Comparison of ENCODE assay signal across 9 cellular contexts in the genomic region with DNA sequence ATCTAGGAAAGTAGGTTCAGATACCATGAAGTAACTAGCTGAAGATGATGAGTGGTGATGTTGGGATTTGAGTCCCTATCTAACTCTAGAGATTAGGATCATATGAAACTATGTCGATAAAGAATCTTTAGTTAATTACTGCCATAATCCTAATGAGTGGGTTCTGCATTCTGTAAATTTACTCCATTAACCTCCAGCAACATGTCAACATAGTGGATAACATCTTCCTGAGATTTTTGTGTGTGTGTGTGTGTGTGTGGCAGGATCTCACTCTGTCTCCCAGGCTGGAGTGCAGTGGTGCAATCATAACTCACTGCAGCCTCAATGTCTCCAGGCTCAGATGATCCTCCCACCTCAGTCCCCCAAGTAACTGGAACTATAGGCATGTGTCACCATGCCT.
"Had no signal": no experiment of that assay in that cellular context is flagged by ENCODE, and none has a peak within 500 bp of the region (broad histone marks: within the 10 kb centered on the region; RNA-seq: fewer than 3 reads in every experiment).

No MANE protein-coding gene starts in this region.

- H3K27ac ChIP-seq: GM23248 had no signal

- ATAC-seq: GM23338, HCT116 had no signal

- H3K4me2 ChIP-seq: GM23338 had no signal

- H3K4me1 ChIP-seq: HAP-1 had no signal

- H3K9ac ChIP-seq: GM23248 had no signal

- DNase-seq: GM23248, GOT3, H7, H9, HCEC 1CT, HFFc6 had no signal

- H3K4me3 ChIP-seq: GM23248, GM23338, HAP-1 had no signal

- H3K36me3 ChIP-seq: HAP-1 had no signal

- H2AFZ ChIP-seq: GM23248, GM23338 had no signal

- H3K9me3 ChIP-seq: HAP-1 had no signal
